In genomic region chr13:112808377-112809140, GRCh38 we compare ENCODE assay signal across 1 cellular context.
TF ChIP-seq lines count a peak whose summit lies in the region.

No MANE protein-coding gene starts in this region.

TF ChIP-seq in H1, 55 proteins besides CTCF, POLR2A, EP300 and RAD21 (continued from another document):
- no peak for TF ChIP-seq CBX8 (IDR thresholded peaks at IDR 0.05; ENCODE audit: borderline replicate concordance, low read depth, low read length)
- TF ChIP-seq NRF1 (IDR thresholded peaks at IDR 0.05; ENCODE audit: low read depth, low read length), result no peak
